In genomic region chr1:59272507-59272906, GRCh38 we compare ENCODE assay signal across 8 cellular contexts. TPM values are rescaled to one million over a fixed set of nuclear protein-coding genes. Genes with fewer than 3 reads are reported as not detected.
DNase-seq lines count a peak whose midpoint lies in the region; ATAC-seq and TF ChIP-seq lines count a peak whose summit lies in the region.

No MANE protein-coding gene starts in this region.

- H3K4me1 ChIP-seq in Caco-2 = no peaks in the 10 kb centered on the region

- peaks cover 13% of the 10 kb centered on the region for H3K4me1 Mint-ChIP-seq in activated CD4-positive, alpha-beta T cell treated with anti-CD3 and anti-CD28 coated beads, Interleukin-2, amount 10 ng/mL, durations not matched to agents 24 days and 14 days
- H3K4me1 Mint-ChIP-seq in activated CD4-positive, alpha-beta T cell treated with anti-CD3 and anti-CD28 coated beads for 36 hours = peaks cover 4% of the 10 kb centered on the region
- no peaks in the 10 kb centered on the region for H3K4me1 Mint-ChIP-seq in Caco-2 (ENCODE audit: low read depth, unreplicated experiment)

- TF ChIP-seq CTCF in choroid plexus epithelial cell (conservative IDR thresholded peaks at IDR 0.05; ENCODE audit: low read depth, low read length) = no peak
- TF ChIP-seq CTCF in Caco-2 (IDR thresholded peaks at IDR 0.05; ENCODE audit: insufficient read depth in 1 of 2, low read depth in 1 of 2, low read length in 1 of 2, severe bottlenecking in 1 of 2, unreplicated experiment in 1 of 2) = no peak

- peaks cover 12% of the 10 kb centered on the region for H3K9me3 Mint-ChIP-seq in activated CD4-positive, alpha-beta T cell treated with anti-CD3 and anti-CD28 coated beads, Interleukin-2, amount 10 ng/mL, durations not matched to agents 24 days and 14 days
- H3K9me3 Mint-ChIP-seq in activated CD4-positive, alpha-beta T cell treated with anti-CD3 and anti-CD28 coated beads for 36 hours (ENCODE audit: low read depth) = no peaks in the 10 kb centered on the region
- H3K9me3 Mint-ChIP-seq in Caco-2 (ENCODE audit: unreplicated experiment) = no peaks in the 10 kb centered on the region

- H3K27me3 ChIP-seq in Caco-2 (replicated peaks; ENCODE audit: control insufficient read depth, insufficient read depth, low read length) = no peaks in the 10 kb centered on the region

- peaks cover 9% of the 10 kb centered on the region for H3K27me3 Mint-ChIP-seq in activated CD4-positive, alpha-beta T cell treated with anti-CD3 and anti-CD28 coated beads, Interleukin-2, amount 10 ng/mL, durations not matched to agents 24 days and 14 days
- peaks cover 13% of the 10 kb centered on the region for H3K27me3 Mint-ChIP-seq in activated CD4-positive, alpha-beta T cell treated with anti-CD3 and anti-CD28 coated beads for 36 hours
- H3K27me3 Mint-ChIP-seq in Caco-2 (ENCODE audit: insufficient read depth, unreplicated experiment) = peaks cover 4% of the 10 kb centered on the region

- H3K4me3 ChIP-seq in choroid plexus epithelial cell (ENCODE audit: low read depth, low read length) (no peak overlapping the region), Caco-2 (ENCODE audit: low read depth, low read length) (no peak overlapping the region)

- no peaks in the 10 kb centered on the region for H3K9me3 ChIP-seq in Caco-2

- H3K36me3 Mint-ChIP-seq in activated CD4-positive, alpha-beta T cell treated with anti-CD3 and anti-CD28 coated beads, Interleukin-2, amount 10 ng/mL, durations not matched to agents 24 days and 14 days (ENCODE audit: low read depth) = no peaks in the 10 kb centered on the region
- H3K36me3 Mint-ChIP-seq in activated CD4-positive, alpha-beta T cell treated with anti-CD3 and anti-CD28 coated beads for 36 hours (ENCODE audit: low read depth) = no peaks in the 10 kb centered on the region
- no peaks in the 10 kb centered on the region for H3K36me3 Mint-ChIP-seq in Caco-2 (ENCODE audit: insufficient read depth, unreplicated experiment)

- BruUV-seq in Caco-2 (replicated peaks; lab: Mats Ljungman, UMichigan) = no TSS peak

- CTCF ChIA-PET in activated CD4-positive, alpha-beta T cell treated with anti-CD3 and anti-CD28 coated beads for 36 hours (lab: Charles Lee) = no interaction called here
- CTCF ChIA-PET in Caco-2 (lab: Charles Lee) = no interaction called here

- ATAC-seq in activated CD4-positive, alpha-beta T cell treated with anti-CD3 and anti-CD28 coated beads for 36 hours = no peak
- ATAC-seq in HG03045 (IDR thresholded peaks at IDR 0.05; ENCODE audit: unreplicated experiment) = peak; percentile 74
- peak; percentile 81 for ATAC-seq in stimulated activated naive CD8-positive, alpha-beta T cell treated with anti-CD3 and anti-CD28 coated beads, Interleukin-15, Interleukin-2, amounts not matched to agents 100 U/mL and 50 U/mL, for 24 hours

- POLR2A ChIA-PET in activated CD4-positive, alpha-beta T cell treated with anti-CD3 and anti-CD28 coated beads for 36 hours (lab: Charles Lee) = interaction anchor here (0.6 kb wide), 1 partner anchor 176 kb away, joined by 3 read pairs; no protein-coding TSS in a partner anchor
- POLR2A ChIA-PET in Caco-2 (lab: Charles Lee) = no interaction called here

- intact Hi-C loops in activated CD4-positive, alpha-beta T cell treated with anti-CD3 and anti-CD28 coated beads, Interleukin-2, amount 10 ng/mL, durations not matched to agents 24 days and 14 days (cut with micrococcal nuclease) = no loop called here
- intact Hi-C loops in activated CD4-positive, alpha-beta T cell treated with anti-CD3 and anti-CD28 coated beads for 36 hours (cut with DNase I, micrococcal nuclease) = no loop called here
- intact Hi-C loops in Caco-2 (cut with micrococcal nuclease; ENCODE audit: unreplicated experiment) = no loop called here

- H3K27ac Mint-ChIP-seq in activated CD4-positive, alpha-beta T cell treated with anti-CD3 and anti-CD28 coated beads, Interleukin-2, amount 10 ng/mL, durations not matched to agents 24 days and 14 days = peak overlapping the region; percentile 54
- H3K27ac Mint-ChIP-seq in activated CD4-positive, alpha-beta T cell treated with anti-CD3 and anti-CD28 coated beads for 36 hours = no peak overlapping the region
- H3K27ac Mint-ChIP-seq in Caco-2 (ENCODE audit: unreplicated experiment) = no peak overlapping the region

- DNase-seq in activated CD4-positive, alpha-beta T cell treated with anti-CD3 and anti-CD28 coated beads, Interleukin-2, amount 10 ng/mL, durations not matched to agents 24 days and 14 days = no peak
- no peak for DNase-seq in activated CD4-positive, alpha-beta T cell treated with anti-CD3 and anti-CD28 coated beads for 36 hours
- DNase-seq in choroid plexus epithelial cell (ENCODE audit: low read depth) (peak; percentile 23), SIG-M5 treated with dmso at 0.1 percent for 504 hours (lab: John Stamatoyannopoulos, UW; ENCODE audit: unreplicated experiment) (no peak), Caco-2 (no peak)
- DNase-seq in stimulated activated naive CD8-positive, alpha-beta T cell treated with anti-CD3 and anti-CD28 coated beads, Interleukin-15, Interleukin-2, amounts not matched to agents 100 U/mL and 50 U/mL, for 24 hours = no peak
- DNase-seq in activated CD8-positive, alpha-beta memory T cell treated with anti-CD3 and anti-CD28 coated beads for 24 hours = no peak

- no peaks in the 10 kb centered on the region for H3K36me3 ChIP-seq in Caco-2 (ENCODE audit: control insufficient read depth, insufficient read depth, low read length)

- H3K4me3 Mint-ChIP-seq in activated CD4-positive, alpha-beta T cell treated with anti-CD3 and anti-CD28 coated beads, Interleukin-2, amount 10 ng/mL, durations not matched to agents 24 days and 14 days = no peak overlapping the region
- no peak overlapping the region for H3K4me3 Mint-ChIP-seq in activated CD4-positive, alpha-beta T cell treated with anti-CD3 and anti-CD28 coated beads for 36 hours
- H3K4me3 Mint-ChIP-seq in Caco-2 (ENCODE audit: unreplicated experiment) = no peak overlapping the region

RNA-seq across cellular contexts. Expression of gene FGGY, which starts 24.4 kb away (rescaled TPM):
- 6.2 and 8.1 TPM in 2 replicates for total RNA-seq in activated CD4-positive, alpha-beta T cell treated with anti-CD3 and anti-CD28 coated beads, Interleukin-2, amount 10 ng/mL, durations not matched to agents 24 days and 14 days
- total RNA-seq in activated CD4-positive, alpha-beta T cell treated with anti-CD3 and anti-CD28 coated beads for 36 hours = 1 to 10 TPM; 5.6 to 8.1 TPM
- 3.4 and 6.4 TPM in 2 replicates for total RNA-seq in Caco-2 (2022)
